ENCODE assay signal across 12 cellular contexts in genomic region chr1:201741763-201742342, GRCh38.
DNase-seq lines count a peak whose midpoint lies in the region; ATAC-seq and TF ChIP-seq lines count a peak whose summit lies in the region.
"Had no signal": no experiment of that assay in that cellular context is flagged by ENCODE, and none has a peak within 500 bp of the region (broad histone marks: within the 10 kb centered on the region; RNA-seq: fewer than 3 reads in every experiment).

No MANE protein-coding gene starts in this region.

- peaks cover 9% of the 10 kb centered on the region for H3K4me1 ChIP-seq in CD8-positive, alpha-beta T cell (ENCODE audit: insufficient read depth, low read length)
- H3K4me1 ChIP-seq in HUES64 (ENCODE audit: insufficient read depth, low read length): peaks cover 41% of the 10 kb centered on the region
- H3K4me1 ChIP-seq in trophoblast cell (ENCODE audit: control insufficient read depth in 1 of 2, insufficient read depth in 2 of 2, low read length in 2 of 2): peaks cover 14 to 23% of the 10 kb centered on the region in 2 experiments

- H3K79me1 ChIP-seq in trophoblast cell (ENCODE audit: low read length): peaks cover 9% of the 10 kb centered on the region

- H3K9me2 ChIP-seq in neural cell (ENCODE audit: insufficient read depth, low read length): no peaks in the 10 kb centered on the region

- no peak overlapping the region for H2AK5ac ChIP-seq in trophoblast cell (ENCODE audit: low read length)

- no peaks in the 10 kb centered on the region for H3K36me3 Mint-ChIP-seq in CD8-positive, alpha-beta T cell
- H3K36me3 Mint-ChIP-seq in dendritic cell treated with granulocyte-macrophage colony-stimulating factor and Interleukin-4, amounts not matched to agents 40 ng/mL and 50 ng/mL, for 4 days (ENCODE audit: low read depth): no peaks in the 10 kb centered on the region
- no peaks in the 10 kb centered on the region for H3K36me3 Mint-ChIP-seq in stimulated activated naive B cell treated with anti-CD40 and anti-IgM and Interleukin-4, amounts not matched to agents 10 μg/mL and 1 μg/mL and 100 μg/mL, for 72 hours

- no peak for TF ChIP-seq EP300 in neural cell (conservative IDR thresholded peaks at IDR 0.05; ENCODE audit: poor library complexity, severe bottlenecking)

- H2BK120ac ChIP-seq in trophoblast cell (ENCODE audit: insufficient read depth, low read length, poor library complexity): no peak overlapping the region

- H3K4ac ChIP-seq in trophoblast cell (ENCODE audit: low read depth, low read length): no peak overlapping the region

- H4K12ac ChIP-seq in trophoblast cell (ENCODE audit: low read depth, low read length): no peak overlapping the region

- CTCF ChIA-PET in CD8-positive, alpha-beta T cell (lab: Charles Lee): interaction anchor here (2.1 kb wide), 1 partner anchor 51 kb away, joined by 8 read pairs; no protein-coding TSS in a partner anchor

- H2BK12ac ChIP-seq in trophoblast cell (ENCODE audit: low read length): no peak overlapping the region

- TF ChIP-seq CTCF in CD8-positive, alpha-beta T cell (IDR thresholded peaks at IDR 0.05): no peak
- no peak for TF ChIP-seq CTCF in neural cell (IDR thresholded peaks at IDR 0.05; ENCODE audit: poor library complexity, severe bottlenecking)

- H3K9me3 Mint-ChIP-seq in CD8-positive, alpha-beta T cell: no peaks in the 10 kb centered on the region
- no peaks in the 10 kb centered on the region for H3K9me3 Mint-ChIP-seq in dendritic cell treated with granulocyte-macrophage colony-stimulating factor and Interleukin-4, amounts not matched to agents 40 ng/mL and 50 ng/mL, for 4 days
- H3K9me3 Mint-ChIP-seq in stimulated activated naive B cell treated with anti-CD40 and anti-IgM and Interleukin-4, amounts not matched to agents 10 μg/mL and 1 μg/mL and 100 μg/mL, for 72 hours: no peaks in the 10 kb centered on the region

- H3K9ac ChIP-seq in HUES64 (ENCODE audit: low read depth, low read length) (no peak overlapping the region), neural cell (ENCODE audit: low read length) (no peak overlapping the region), trophoblast cell (ENCODE audit: low read length) (no peak overlapping the region)

- H3K27ac ChIP-seq in CD8-positive, alpha-beta T cell (ENCODE audit: low read depth, low read length): no peak overlapping the region
- H3K27ac ChIP-seq in HUES64 (ENCODE audit: low read depth, low read length) (no peak overlapping the region), neural cell (ENCODE audit: low read length) (no peak overlapping the region), trophoblast cell (ENCODE audit: low read depth, low read length) (no peak overlapping the region)

- H3K27ac Mint-ChIP-seq in CD8-positive, alpha-beta T cell: no peak overlapping the region
- peak overlapping the region; percentile 34 for H3K27ac Mint-ChIP-seq in dendritic cell treated with granulocyte-macrophage colony-stimulating factor and Interleukin-4, amounts not matched to agents 40 ng/mL and 50 ng/mL, for 4 days
- no peak overlapping the region for H3K27ac Mint-ChIP-seq in stimulated activated naive B cell treated with anti-CD40 and anti-IgM and Interleukin-4, amounts not matched to agents 10 μg/mL and 1 μg/mL and 100 μg/mL, for 72 hours
- H3K27ac Mint-ChIP-seq: activated CD8-positive, alpha-beta T cell treated with anti-CD3 and anti-CD28 coated beads, Interleukin-2, amount 10 ng/mL, durations not matched to agents 7 days and 5 days had no signal

- no peaks in the 10 kb centered on the region for H3K9me3 ChIP-seq in CD8-positive, alpha-beta T cell (ENCODE audit: low read length)
- H3K9me3 ChIP-seq in HUES64 (ENCODE audit: insufficient read depth, low read depth, low read length) (no peaks in the 10 kb centered on the region), neural cell (ENCODE audit: low read length) (no peaks in the 10 kb centered on the region), trophoblast cell (ENCODE audit: insufficient read depth, low read depth, low read length) (no peaks in the 10 kb centered on the region)

- peak overlapping the region; percentile 30 for H3K4me3 Mint-ChIP-seq in CD8-positive, alpha-beta T cell
- no peak overlapping the region for H3K4me3 Mint-ChIP-seq in dendritic cell treated with granulocyte-macrophage colony-stimulating factor and Interleukin-4, amounts not matched to agents 40 ng/mL and 50 ng/mL, for 4 days
- H3K4me3 Mint-ChIP-seq in stimulated activated naive B cell treated with anti-CD40 and anti-IgM and Interleukin-4, amounts not matched to agents 10 μg/mL and 1 μg/mL and 100 μg/mL, for 72 hours: no peak overlapping the region
- H3K4me3 Mint-ChIP-seq: activated CD8-positive, alpha-beta T cell treated with anti-CD3 and anti-CD28 coated beads, Interleukin-2, amount 10 ng/mL, durations not matched to agents 7 days and 5 days had no signal

- ATAC-seq in CD8-positive, alpha-beta T cell: no peak
- no peak for ATAC-seq in stimulated activated naive B cell treated with anti-CD40 and anti-IgM and Interleukin-4, amounts not matched to agents 10 μg/mL and 1 μg/mL and 100 μg/mL, for 72 hours (replicated peaks)
- no peak for ATAC-seq in GM21390 (IDR thresholded peaks at IDR 0.05; ENCODE audit: unreplicated experiment)
- ATAC-seq: activated CD8-positive, alpha-beta T cell treated with anti-CD3 and anti-CD28 coated beads, Interleukin-2, amount 10 ng/mL, durations not matched to agents 7 days and 5 days had no signal

- POLR2A ChIA-PET in CD8-positive, alpha-beta T cell (lab: Charles Lee): no interaction called here

- no peak overlapping the region for H3K23ac ChIP-seq in trophoblast cell (ENCODE audit: low read length)

- peaks cover 17% of the 10 kb centered on the region for H4K20me1 ChIP-seq in neural cell (ENCODE audit: insufficient read depth)

- H3K27me3 ChIP-seq in CD8-positive, alpha-beta T cell (ENCODE audit: insufficient read depth, low read length): no peaks in the 10 kb centered on the region
- H3K27me3 ChIP-seq in HUES64 (ENCODE audit: insufficient read depth, low read length): no peaks in the 10 kb centered on the region; the same call in 1 of the 2 replicates
- no peaks in the 10 kb centered on the region for H3K27me3 ChIP-seq in neural cell (ENCODE audit: insufficient read depth, low read depth, low read length)
- no peaks in the 10 kb centered on the region for H3K27me3 ChIP-seq in trophoblast cell (ENCODE audit: insufficient read depth, low read length)

- H4K8ac ChIP-seq in trophoblast cell (ENCODE audit: low read depth, low read length): no peak overlapping the region

- no peak overlapping the region for H4K91ac ChIP-seq in trophoblast cell (ENCODE audit: low read depth, low read length)

- no peak overlapping the region for H3K14ac ChIP-seq in trophoblast cell (ENCODE audit: low read length)

- no peak overlapping the region for H2BK5ac ChIP-seq in trophoblast cell (ENCODE audit: low read depth, low read length, poor library complexity)

- H3K36me3 ChIP-seq in CD8-positive, alpha-beta T cell (ENCODE audit: insufficient read depth, low read length): no peaks in the 10 kb centered on the region
- H3K36me3 ChIP-seq in HUES64 (ENCODE audit: insufficient read depth, low read length) (no peaks in the 10 kb centered on the region), neural cell (ENCODE audit: insufficient read depth, low read length) (peaks cover 6% of the 10 kb centered on the region), trophoblast cell (ENCODE audit: control insufficient read depth in 1 of 2, insufficient read depth in 2 of 2, low read length in 2 of 2) (peaks cover 0 to under 1% of the 10 kb centered on the region in 2 experiments)

- DNase-seq in CD8-positive, alpha-beta T cell: no peak
- no peak for DNase-seq in stimulated activated naive B cell treated with anti-CD40 and anti-IgM and Interleukin-4, amounts not matched to agents 10 μg/mL and 1 μg/mL and 100 μg/mL, for 72 hours
- no peak for DNase-seq in NCI-H345 (lab: John Stamatoyannopoulos, UW)
- no peak for DNase-seq in trophoblast cell
- DNase-seq: activated CD8-positive, alpha-beta T cell treated with anti-CD3 and anti-CD28 coated beads, Interleukin-2, amount 10 ng/mL, durations not matched to agents 7 days and 5 days; DND-41; stimulated activated CD8-positive, alpha-beta memory T cell treated with anti-CD3 and anti-CD28 coated beads, Interleukin-4, amount 100 ng/mL, for 48 hours; T-helper 1 cell had no signal

- WGBS in HUES64: 87% methylated on average over 2 of the region's 3 CpGs
- WGBS in trophoblast cell (ENCODE audit: extremely low coverage, insufficient coverage, insufficient read length): no CpG with 5 or more reads among the region's 3 CpGs

- no peak for TF ChIP-seq RAD21 in neural cell (conservative IDR thresholded peaks at IDR 0.05)

- H3K79me2 ChIP-seq in neural cell (replicated peaks; ENCODE audit: insufficient read depth, low read length) (peaks cover 97% of the 10 kb centered on the region), trophoblast cell (ENCODE audit: control insufficient read depth, insufficient read depth, low read length, poor library complexity) (peaks cover 4% of the 10 kb centered on the region)

- intact Hi-C loops in CD8-positive, alpha-beta T cell (cut with DNase I, micrococcal nuclease): no loop called here
- intact Hi-C loops in dendritic cell treated with granulocyte-macrophage colony-stimulating factor and Interleukin-4, amounts not matched to agents 40 ng/mL and 50 ng/mL, for 4 days (cut with micrococcal nuclease): no loop called here

- H3K4me2 ChIP-seq in neural cell (ENCODE audit: low read length) (no peak overlapping the region), trophoblast cell (ENCODE audit: low read length) (no peak overlapping the region)

- H3F3A ChIP-seq in neural cell (ENCODE audit: insufficient read depth, low read length, poor library complexity, severe bottlenecking): no peaks in the 10 kb centered on the region

- H3K4me3 ChIP-seq in CD8-positive, alpha-beta T cell (ENCODE audit: low read depth, low read length): no peak overlapping the region
- H3K4me3 ChIP-seq in HUES64 (ENCODE audit: low read length) (0 out of 2 replicates have a peak overlapping the region, but pooled peaks have one; percentile 1), neural cell (ENCODE audit: low read length) (peak overlapping the region; percentile 94), trophoblast cell (ENCODE audit: low read depth, low read length) (no peak overlapping the region)

- no peak overlapping the region for H2AFZ ChIP-seq in neural cell (ENCODE audit: low read depth, low read length)
- no peak overlapping the region for H2AFZ ChIP-seq in trophoblast cell (ENCODE audit: insufficient read depth, low read length, poor library complexity)

- H3K27me3 Mint-ChIP-seq in CD8-positive, alpha-beta T cell (ENCODE audit: low read depth): peaks cover 24% of the 10 kb centered on the region
- peaks cover 29% of the 10 kb centered on the region for H3K27me3 Mint-ChIP-seq in dendritic cell treated with granulocyte-macrophage colony-stimulating factor and Interleukin-4, amounts not matched to agents 40 ng/mL and 50 ng/mL, for 4 days
- peaks cover 0 to 5% of the 10 kb centered on the region in 2 donors for H3K27me3 Mint-ChIP-seq in stimulated activated naive B cell treated with anti-CD40 and anti-IgM and Interleukin-4, amounts not matched to agents 10 μg/mL and 1 μg/mL and 100 μg/mL, for 72 hours

- peaks cover 28% of the 10 kb centered on the region for H3K4me1 Mint-ChIP-seq in CD8-positive, alpha-beta T cell (ENCODE audit: low read depth)
- H3K4me1 Mint-ChIP-seq in dendritic cell treated with granulocyte-macrophage colony-stimulating factor and Interleukin-4, amounts not matched to agents 40 ng/mL and 50 ng/mL, for 4 days (ENCODE audit: low read depth): peaks cover 52% of the 10 kb centered on the region
- peaks cover 24 to 39% of the 10 kb centered on the region in 2 donors for H3K4me1 Mint-ChIP-seq in stimulated activated naive B cell treated with anti-CD40 and anti-IgM and Interleukin-4, amounts not matched to agents 10 μg/mL and 1 μg/mL and 100 μg/mL, for 72 hours

- H3K18ac ChIP-seq in trophoblast cell (ENCODE audit: low read length): no peak overlapping the region

Comparison
In these comparisons a context has a peak if more than half of its experiments do, and no peak if none do; other contexts are left out.
1. H3K4me3 ChIP-seq: peak in HUES64 (single experiment) and neural cell (single experiment); none in CD8-positive, alpha-beta T cell (single experiment) and trophoblast cell (single experiment).